ENCODE assay signal across 10 cellular contexts in the genomic region with DNA sequence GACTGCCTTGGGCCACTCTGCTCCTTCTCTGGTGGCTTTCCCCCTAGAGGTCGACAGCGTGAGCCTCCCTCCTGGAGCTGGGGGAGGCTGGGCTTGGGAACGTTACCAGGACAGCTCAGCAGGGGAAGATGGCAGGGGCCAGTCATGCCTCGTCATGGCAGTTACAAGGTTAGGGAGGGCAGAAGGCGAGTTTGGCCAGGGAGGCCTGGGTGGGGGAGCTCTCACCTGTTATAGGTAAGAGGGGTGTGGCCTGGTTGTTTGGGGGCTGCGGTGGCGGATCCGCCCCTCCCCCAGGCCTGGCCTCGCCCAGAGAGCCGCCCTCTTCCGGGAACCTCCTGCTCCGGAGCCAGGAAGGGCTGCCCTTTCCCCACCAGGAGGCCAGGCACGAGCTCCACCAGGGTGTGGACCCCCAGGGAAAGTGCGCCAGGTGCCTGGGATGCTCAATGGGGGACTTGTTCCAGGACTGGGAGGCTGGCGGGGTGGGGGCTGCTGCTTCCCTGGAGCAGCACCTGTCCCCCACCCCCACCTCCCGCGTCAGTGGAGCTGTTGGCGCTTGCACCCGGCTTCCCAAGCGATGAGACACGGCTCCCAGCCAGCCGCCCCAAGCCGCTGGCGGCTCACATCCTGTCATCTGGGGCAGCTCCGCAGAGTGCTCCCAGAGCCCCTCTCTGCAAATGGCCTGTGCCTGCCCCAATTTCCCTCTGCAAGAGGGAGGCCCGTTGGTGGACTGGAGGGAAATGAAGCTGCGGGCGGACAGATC. TPM values are rescaled to one million over a fixed set of nuclear protein-coding genes. Genes with fewer than 3 reads are reported as not detected.
DNase-seq lines count a peak whose midpoint lies in the region; ATAC-seq, FAIRE-seq and TF ChIP-seq lines count a peak whose summit lies in the region.
"Had no signal": no experiment of that assay in that cellular context is flagged by ENCODE, and none has a peak within 500 bp of the region (broad histone marks: within the 10 kb centered on the region; RNA-seq: fewer than 3 reads in every experiment).

No MANE protein-coding gene starts in this region.

- DNase-seq in H7 = peak; percentile 91
- peak; percentile 89 for DNase-seq in RWPE2 (ENCODE audit: low spot score)
- DNase-seq in left ventricle myocardium inferior = no peak
- DNase-seq in psoas muscle = no peak
- DNase-seq in SK-N-DZ (ENCODE audit: low spot score) = no peak
- no peak for DNase-seq in H54 (ENCODE audit: insufficient read length, low spot score)
- DNase-seq in activated T-cell treated with anti-CD3 and anti-CD28 coated beads, Interleukin-2, amount 50 U/mL, for 48 hours = no peak
- DNase-seq: NCI-H82; stimulated activated CD4-positive, alpha-beta T cell treated with anti-CD3 and anti-CD28 coated beads, Interleukin-15, amount 100 ng/mL, for 24 hours had no signal

- H3K27me3 ChIP-seq in H7 (ENCODE audit: control insufficient read depth, insufficient read depth, low read length) (peaks cover 8% of the 10 kb centered on the region), RWPE2 (ENCODE audit: insufficient read depth, poor library complexity, severe bottlenecking) (no peaks in the 10 kb centered on the region), left ventricle myocardium inferior (ENCODE audit: low read depth) (peaks cover 49% of the 10 kb centered on the region), psoas muscle (ENCODE audit: insufficient read depth in 3 of 3, low read length in 2 of 3) (peaks cover 0 to 16% (median 13%) of the 10 kb centered on the region in 3 donors)

- H3K9me3 ChIP-seq in RWPE2 (ENCODE audit: severe bottlenecking) = no peaks in the 10 kb centered on the region
- no peaks in the 10 kb centered on the region for H3K9me3 ChIP-seq in left ventricle myocardium inferior (replicated peaks)
- H3K9me3 ChIP-seq in psoas muscle = no peaks in the 10 kb centered on the region

- peak overlapping the region; percentile 43; the same call in 1 of the 2 replicates for H3K4me3 ChIP-seq in H7 (ENCODE audit: insufficient read depth, low read depth, low read length)
- peak overlapping the region; percentile 10 for H3K4me3 ChIP-seq in RWPE2 (ENCODE audit: severe bottlenecking)
- H3K4me3 ChIP-seq in left ventricle myocardium inferior = peak overlapping the region; percentile 35
- H3K4me3 ChIP-seq in psoas muscle = no peak overlapping the region

- 6 to 13% (median 8%) methylated on average over 23 to 28 of the region's 28 CpGs for WGBS in psoas muscle, 3 donors

- no peaks in the 10 kb centered on the region for H3K36me3 ChIP-seq in H7 (replicated peaks; ENCODE audit: control insufficient read depth, insufficient read depth, low read length)
- H3K36me3 ChIP-seq in RWPE2 (ENCODE audit: low read depth) = no peaks in the 10 kb centered on the region
- H3K36me3 ChIP-seq in left ventricle myocardium inferior = no peaks in the 10 kb centered on the region
- no peaks in the 10 kb centered on the region for H3K36me3 ChIP-seq in psoas muscle (ENCODE audit: insufficient read depth in 1 of 2, low read depth in 1 of 2)

- TF ChIP-seq POLR2A in H54 (IDR thresholded peaks at IDR 0.05; ENCODE audit: low read depth, low read length) = no peak

- TF ChIP-seq CTCF in RWPE2 (IDR thresholded peaks at IDR 0.05; ENCODE audit: poor library complexity, severe bottlenecking) (peak; percentile 30), left ventricle myocardium inferior (IDR thresholded peaks at IDR 0.05; ENCODE audit: borderline replicate concordance) (no peak), psoas muscle (IDR thresholded peaks at IDR 0.05) (no peak)

- intact Hi-C loops in left ventricle myocardium inferior (cut with micrococcal nuclease) (loop anchor here (5.0 to 10.0 kb wide), 2 partner anchors 85 to 103 kb away; no protein-coding TSS in a partner anchor), psoas muscle (cut with DNase I) (loop anchor here in 1 of 2 donors (5.0 to 10.0 kb wide), 2 partner anchors 48 to 255 kb away; no protein-coding TSS in a partner anchor)

- H3K4me1 ChIP-seq in RWPE2 (ENCODE audit: insufficient read depth, poor library complexity, severe bottlenecking) (peaks cover 20% of the 10 kb centered on the region), left ventricle myocardium inferior (peaks cover 13% of the 10 kb centered on the region), psoas muscle (no peaks in the 10 kb centered on the region)

- no peak for FAIRE-seq in H54 (lab: Jason Lieb, UNC)

- peak overlapping the region; percentile 88 for H3K27ac ChIP-seq in RWPE2 (ENCODE audit: poor library complexity, severe bottlenecking)
- no peak overlapping the region for H3K27ac ChIP-seq in left ventricle myocardium inferior (replicated peaks)
- no peak overlapping the region for H3K27ac ChIP-seq in psoas muscle

- ATAC-seq in RWPE2 (ENCODE audit: low read depth) (peak; percentile 85), psoas muscle (peak; percentile 29 to 46 (median 32)), GM21390 (IDR thresholded peaks at IDR 0.05; ENCODE audit: unreplicated experiment) (no peak)

RNA-seq across cellular contexts. Expression of gene PKP1, which starts 23.6 kb away (rescaled TPM):
- not detected in 2 replicates for total RNA-seq in H7 (2014; rRNA removed; shearing (Covaris generic))
- total RNA-seq in left ventricle myocardium inferior (0.38 TPM), psoas muscle (1 to 10 TPM; 1.2 to 6.7 (median 3.3) TPM)
- polyA plus RNA-seq in psoas muscle = 1 to 10 TPM in 2 of 3 donors, under 1 TPM in 1; 0.32 to 2.7 (median 2.4) TPM
- 0.14 and 0.23 TPM in 2 replicates for polyA plus RNA-seq in SK-N-DZ (2014; cell fraction: cytosol; rRNA removed)
- 0.15 and 0.35 TPM in 2 replicates for polyA plus RNA-seq in SK-N-DZ (2014; cell fraction: nucleus; rRNA removed)

Comparison
In these comparisons a context has a peak if more than half of its experiments do, and no peak if none do; other contexts are left out.
1. DNase-seq: peak in H7 (single experiment) and RWPE2 (single experiment); none in left ventricle myocardium inferior (single experiment), psoas muscle (0 of 2), SK-N-DZ (single experiment), H54 (single experiment) and activated T-cell treated with anti-CD3 and anti-CD28 coated beads, Interleukin-2, amount 50 U/mL, for 48 hours (0 of 2).